ENCODE assay signal across 24 cellular contexts in the genomic region with DNA sequence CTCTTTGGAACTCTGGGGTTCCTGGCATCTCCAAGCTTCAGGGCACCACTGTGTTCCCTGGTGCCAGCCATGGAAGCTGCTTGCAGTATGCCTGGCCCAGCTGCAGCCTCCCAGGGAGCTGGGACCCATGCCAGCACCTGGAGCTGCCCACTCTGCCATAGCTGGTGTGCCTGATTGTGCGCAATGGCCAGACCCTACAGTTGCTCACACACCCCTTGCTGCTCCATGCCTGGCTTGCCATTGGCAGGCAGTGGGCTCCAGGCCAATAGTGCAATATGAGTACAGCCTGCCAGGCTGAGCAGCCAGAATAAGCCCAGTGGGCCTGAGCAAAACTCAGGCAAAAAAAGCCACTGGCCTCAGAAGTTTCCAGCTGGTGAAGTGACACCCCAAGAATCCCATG. TPM values are rescaled to one million over a fixed set of nuclear protein-coding genes. Genes with fewer than 3 reads are reported as not detected.
DNase-seq lines count a peak whose midpoint lies in the region; ATAC-seq and TF ChIP-seq lines count a peak whose summit lies in the region.
"Had no signal": no experiment of that assay in that cellular context is flagged by ENCODE, and none has a peak within 500 bp of the region (broad histone marks: within the 10 kb centered on the region; RNA-seq: fewer than 3 reads in every experiment).

No MANE protein-coding gene starts in this region.

- no peaks in the 10 kb centered on the region for H3K36me3 Mint-ChIP-seq in natural killer cell
- H3K36me3 Mint-ChIP-seq in natural killer cell treated with Interleukin-12 subunit alpha and Interleukin-12 subunit beta and Interleukin-15 and Interleukin-18, amount 100 ng/mL, for 72 hours, result no peaks in the 10 kb centered on the region
- H3K36me3 Mint-ChIP-seq in activated CD8-positive, alpha-beta T cell treated with anti-CD3 and anti-CD28 coated beads, Interleukin-2, amount 10 ng/mL, durations not matched to agents 7 days and 5 days (ENCODE audit: low read depth), result peaks cover 3% of the 10 kb centered on the region
- H3K36me3 Mint-ChIP-seq: CD4-positive, CD25-positive, alpha-beta regulatory T cell; naive B cell had no signal

- intact Hi-C loops in natural killer cell (cut with micrococcal nuclease) (no loop called here), heart right ventricle (cut with DNase I) (loop anchor here in 5 of 10 donors (10.0 kb wide), 7 partner anchors 123 to 493 kb away; a partner anchor contains a TSS), thyroid gland (cut with DNase I) (loop anchor here (10.0 kb wide), 2 partner anchors 193 to 483 kb away; no protein-coding TSS in a partner anchor)

- CTCF ChIA-PET in activated CD8-positive, alpha-beta T cell treated with anti-CD3 and anti-CD28 coated beads, Interleukin-2, amount 10 ng/mL, durations not matched to agents 7 days and 5 days (lab: Charles Lee), result interaction anchor here (0.8 to 1.7 kb wide), 3 partner anchors 9 to 194 kb away, joined by 3 to 9 read pairs (median 4); no protein-coding TSS in a partner anchor

- no peak for TF ChIP-seq CTCF in natural killer cell (IDR thresholded peaks at IDR 0.05)
- no peak for TF ChIP-seq CTCF in heart right ventricle (IDR thresholded peaks at IDR 0.05)
- no peak for TF ChIP-seq CTCF in thyroid gland (IDR thresholded peaks at IDR 0.05)

- peak overlapping the region; percentile 67 to 84 for H3K27ac Mint-ChIP-seq in natural killer cell
- H3K27ac Mint-ChIP-seq in natural killer cell treated with Interleukin-12 subunit alpha and Interleukin-12 subunit beta and Interleukin-15 and Interleukin-18, amount 100 ng/mL, for 72 hours, result no peak overlapping the region
- no peak overlapping the region for H3K27ac Mint-ChIP-seq in activated CD8-positive, alpha-beta T cell treated with anti-CD3 and anti-CD28 coated beads, Interleukin-2, amount 10 ng/mL, durations not matched to agents 7 days and 5 days
- H3K27ac Mint-ChIP-seq: naive B cell had no signal

- no peak overlapping the region for H3K4me3 Mint-ChIP-seq in natural killer cell
- H3K4me3 Mint-ChIP-seq in natural killer cell treated with Interleukin-12 subunit alpha and Interleukin-12 subunit beta and Interleukin-15 and Interleukin-18, amount 100 ng/mL, for 72 hours, result no peak overlapping the region
- no peak overlapping the region for H3K4me3 Mint-ChIP-seq in activated CD8-positive, alpha-beta T cell treated with anti-CD3 and anti-CD28 coated beads, Interleukin-2, amount 10 ng/mL, durations not matched to agents 7 days and 5 days
- H3K4me3 Mint-ChIP-seq: CD4-positive, CD25-positive, alpha-beta regulatory T cell; naive B cell had no signal

- DNase-seq in natural killer cell, result no peak
- DNase-seq in natural killer cell treated with Interleukin-12 subunit alpha and Interleukin-12 subunit beta and Interleukin-15 and Interleukin-18, amount 100 ng/mL, for 72 hours (ENCODE audit: low spot score), result no peak
- peak; percentile 66 to 88 for DNase-seq in NCI-H446 (lab: John Stamatoyannopoulos, UW)
- DNase-seq in heart right ventricle, result peak; percentile 27 to 34
- DNase-seq in thyroid gland, result peak; percentile 92 to 95
- no peak for DNase-seq in activated CD8-positive, alpha-beta T cell treated with anti-CD3 and anti-CD28 coated beads, Interleukin-2, amount 10 ng/mL, durations not matched to agents 7 days and 5 days
- no peak for DNase-seq in stimulated activated CD4-positive, alpha-beta T cell treated with anti-CD3 and anti-CD28 coated beads, Interleukin-12 subunit alpha, Interleukin-12 subunit beta, amount 100 ng/mL, for 4 hours
- DNase-seq: activated CD4-positive, alpha-beta T cell treated with anti-CD3 and anti-CD28 coated beads, Interleukin-2, amount 50 U/mL, for 1 hour; activated CD8-positive, alpha-beta memory T cell treated with anti-CD3 and anti-CD28 coated beads, Interleukin-2, amount 50 U/mL, for 48 hours; activated effector memory CD4-positive, alpha-beta T cell treated with Interleukin-2 at 50 U/mL for 16 hours; CD4-positive, CD25-positive, alpha-beta regulatory T cell; DMS53; GOT3; naive B cell; NCI-H2107; NCI-H774; ovary; SJCRH30 had no signal

- ATAC-seq in natural killer cell (no peak), heart right ventricle (peak in 7 of 8 donors; percentile 32 to 82 (median 62)), HG02970 (IDR thresholded peaks at IDR 0.05; ENCODE audit: low FRiP score, unreplicated experiment) (no peak)
- no peak for ATAC-seq in natural killer cell treated with Interleukin-12 subunit alpha and Interleukin-12 subunit beta and Interleukin-15 and Interleukin-18, amount 100 ng/mL, for 72 hours
- no peak for ATAC-seq in activated CD8-positive, alpha-beta T cell treated with anti-CD3 and anti-CD28 coated beads, Interleukin-2, amount 10 ng/mL, durations not matched to agents 7 days and 5 days
- ATAC-seq: GM12878, K562, sciatic nerve had no signal

- H3K4me1 ChIP-seq in heart right ventricle (peaks cover 0 to 13% (median 0%) of the 10 kb centered on the region in 9 donors), thyroid gland (peaks cover 8 to 13% of the 10 kb centered on the region in 2 donors)

- no peaks in the 10 kb centered on the region for H3K27me3 Mint-ChIP-seq in natural killer cell (ENCODE audit: low read depth in 2 of 2)
- H3K27me3 Mint-ChIP-seq in natural killer cell treated with Interleukin-12 subunit alpha and Interleukin-12 subunit beta and Interleukin-15 and Interleukin-18, amount 100 ng/mL, for 72 hours, result no peaks in the 10 kb centered on the region
- H3K27me3 Mint-ChIP-seq in activated CD8-positive, alpha-beta T cell treated with anti-CD3 and anti-CD28 coated beads, Interleukin-2, amount 10 ng/mL, durations not matched to agents 7 days and 5 days (ENCODE audit: low read depth), result peaks cover 2% of the 10 kb centered on the region
- H3K27me3 Mint-ChIP-seq: CD4-positive, CD25-positive, alpha-beta regulatory T cell; naive B cell had no signal

- POLR2A ChIA-PET in activated CD8-positive, alpha-beta T cell treated with anti-CD3 and anti-CD28 coated beads, Interleukin-2, amount 10 ng/mL, durations not matched to agents 7 days and 5 days (lab: Charles Lee), result no interaction called here

- WGBS in heart right ventricle, 2 donors, result 59 to 76% methylated on average over 1 of the region's 1 CpG
- 50% methylated on average over 1 of the region's 1 CpG; no CpG with 5 or more reads in 1 of the 2 donors for WGBS in thyroid gland, 2 donors

- peak in 1 of 2 donors; percentile 23 for TF ChIP-seq POLR2A in thyroid gland (IDR thresholded peaks at IDR 0.05)

- no peaks in the 10 kb centered on the region for H3K9me3 ChIP-seq in heart right ventricle
- no peaks in the 10 kb centered on the region for H3K9me3 ChIP-seq in thyroid gland
- H3K9me3 ChIP-seq: ovary, SJCRH30 had no signal

- H3K36me3 ChIP-seq in heart right ventricle, result no peaks in the 10 kb centered on the region
- no peaks in the 10 kb centered on the region for H3K36me3 ChIP-seq in thyroid gland
- H3K36me3 ChIP-seq: ovary, SJCRH30 had no signal

- H3K9me3 Mint-ChIP-seq in natural killer cell, result no peaks in the 10 kb centered on the region
- no peaks in the 10 kb centered on the region for H3K9me3 Mint-ChIP-seq in natural killer cell treated with Interleukin-12 subunit alpha and Interleukin-12 subunit beta and Interleukin-15 and Interleukin-18, amount 100 ng/mL, for 72 hours
- no peaks in the 10 kb centered on the region for H3K9me3 Mint-ChIP-seq in activated CD8-positive, alpha-beta T cell treated with anti-CD3 and anti-CD28 coated beads, Interleukin-2, amount 10 ng/mL, durations not matched to agents 7 days and 5 days (ENCODE audit: insufficient read depth)
- H3K9me3 Mint-ChIP-seq: CD4-positive, CD25-positive, alpha-beta regulatory T cell; naive B cell had no signal

- H3K4me3 ChIP-seq in heart right ventricle (no peak overlapping the region), thyroid gland (replicated peaks in 1 of 3) (no peak overlapping the region)
- H3K4me3 ChIP-seq: coronary artery, GM12878, hepatocyte, K562, ovary, SJCRH30 had no signal

- peaks cover 26 to 39% of the 10 kb centered on the region in 2 donors for H3K4me1 Mint-ChIP-seq in natural killer cell
- peaks cover 8 to 30% of the 10 kb centered on the region in 2 donors for H3K4me1 Mint-ChIP-seq in natural killer cell treated with Interleukin-12 subunit alpha and Interleukin-12 subunit beta and Interleukin-15 and Interleukin-18, amount 100 ng/mL, for 72 hours (ENCODE audit: low read depth in 2 of 2)
- peaks cover 19% of the 10 kb centered on the region for H3K4me1 Mint-ChIP-seq in activated CD8-positive, alpha-beta T cell treated with anti-CD3 and anti-CD28 coated beads, Interleukin-2, amount 10 ng/mL, durations not matched to agents 7 days and 5 days (ENCODE audit: low read depth)
- H3K4me1 Mint-ChIP-seq: naive B cell had no signal

- no peaks in the 10 kb centered on the region for H3K27me3 ChIP-seq in heart right ventricle
- no peaks in the 10 kb centered on the region for H3K27me3 ChIP-seq in thyroid gland
- H3K27me3 ChIP-seq: hepatocyte, ovary, SJCRH30 had no signal

- H3K27ac ChIP-seq in heart right ventricle (peak overlapping the region in 1 of 10 donors; percentile 52), thyroid gland (no peak overlapping the region)
- H3K27ac ChIP-seq: coronary artery, ovary, SJCRH30 had no signal

RNA-seq across cellular contexts. Expression of a gene that starts 24.9 kb away (rescaled TPM):
- 10 to 100 TPM; 73.4 to 88.6 (median 80.0) TPM for total RNA-seq in natural killer cell
- 10 to 100 TPM; 55.1 to 91.3 TPM for total RNA-seq in natural killer cell treated with Interleukin-12 subunit alpha and Interleukin-12 subunit beta and Interleukin-15 and Interleukin-18, amount 100 ng/mL, for 72 hours
- total RNA-seq in heart right ventricle, result 100 to 1,000 TPM; 132 to 214 (median 187) TPM
- polyA plus RNA-seq in heart right ventricle, result 10 to 100 TPM; 36.7 to 74.0 TPM
- 100 to 1,000 TPM; 131 to 203 (median 150) TPM for total RNA-seq in thyroid gland
- 10 to 100 TPM; 32.3 to 36.5 TPM for total RNA-seq in activated CD8-positive, alpha-beta T cell treated with anti-CD3 and anti-CD28 coated beads, Interleukin-2, amount 10 ng/mL, durations not matched to agents 7 days and 5 days

RNA-seq across cellular contexts. Expression of a gene that starts 43.8 kb away (rescaled TPM):
- total RNA-seq in natural killer cell (10 to 100 TPM; 49.0 to 86.1 (median 66.0) TPM), heart right ventricle (100 to 1,000 TPM; 105 to 199 (median 127) TPM), thyroid gland (100 to 1,000 TPM in 1 of 4 donors, 10 to 100 TPM in 3; 86.4 to 147 (median 93.8) TPM)
- 10 to 100 TPM; 37.2 to 52.0 TPM for total RNA-seq in natural killer cell treated with Interleukin-12 subunit alpha and Interleukin-12 subunit beta and Interleukin-15 and Interleukin-18, amount 100 ng/mL, for 72 hours
- polyA plus RNA-seq in heart right ventricle, result 100 to 1,000 TPM in 1 of 2 donors, 10 to 100 TPM in 1; 63.2 to 129 TPM
- 10 to 100 TPM; 31.7 TPM for total RNA-seq in activated CD8-positive, alpha-beta T cell treated with anti-CD3 and anti-CD28 coated beads, Interleukin-2, amount 10 ng/mL, durations not matched to agents 7 days and 5 days

Comparison
In these comparisons a context has a peak if more than half of its experiments do, and no peak if none do; other contexts are left out.
1. H3K27ac Mint-ChIP-seq: peak in natural killer cell (2 of 2); none in natural killer cell treated with Interleukin-12 subunit alpha and Interleukin-12 subunit beta and Interleukin-15 and Interleukin-18, amount 100 ng/mL, for 72 hours (0 of 2) and activated CD8-positive, alpha-beta T cell treated with anti-CD3 and anti-CD28 coated beads, Interleukin-2, amount 10 ng/mL, durations not matched to agents 7 days and 5 days (single experiment).
2. ATAC-seq: peak in heart right ventricle (7 of 8); none in natural killer cell (0 of 3), natural killer cell treated with Interleukin-12 subunit alpha and Interleukin-12 subunit beta and Interleukin-15 and Interleukin-18, amount 100 ng/mL, for 72 hours (0 of 2), activated CD8-positive, alpha-beta T cell treated with anti-CD3 and anti-CD28 coated beads, Interleukin-2, amount 10 ng/mL, durations not matched to agents 7 days and 5 days (single experiment) and HG02970 (single experiment).
3. DNase-seq: peak in NCI-H446 (2 of 2), heart right ventricle (2 of 2) and thyroid gland (2 of 2); none in natural killer cell (single experiment), natural killer cell treated with Interleukin-12 subunit alpha and Interleukin-12 subunit beta and Interleukin-15 and Interleukin-18, amount 100 ng/mL, for 72 hours (single experiment), activated CD8-positive, alpha-beta T cell treated with anti-CD3 and anti-CD28 coated beads, Interleukin-2, amount 10 ng/mL, durations not matched to agents 7 days and 5 days (single experiment) and stimulated activated CD4-positive, alpha-beta T cell treated with anti-CD3 and anti-CD28 coated beads, Interleukin-12 subunit alpha, Interleukin-12 subunit beta, amount 100 ng/mL, for 4 hours (single experiment).